ENCODE assay signal across 15 cellular contexts in the genomic region with DNA sequence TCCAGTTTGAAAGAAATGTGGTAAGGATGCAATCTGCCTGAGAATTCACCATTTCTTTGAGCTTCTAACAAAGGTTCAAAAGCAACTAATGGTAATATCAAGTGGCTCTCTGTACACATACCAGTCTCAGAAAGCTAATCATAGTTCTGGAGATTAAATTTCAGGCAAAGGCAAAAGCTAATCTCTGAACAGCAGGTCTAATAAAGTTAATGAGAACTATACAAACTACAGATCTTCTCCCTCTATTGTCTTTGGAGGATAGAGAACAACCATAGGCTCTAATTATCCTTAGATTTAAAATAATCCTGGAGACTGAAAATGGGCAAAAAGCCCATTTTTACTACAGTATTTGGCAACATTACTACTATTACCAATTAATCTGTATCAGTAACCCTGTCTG. TPM values are rescaled to one million over a fixed set of nuclear protein-coding genes. Genes with fewer than 3 reads are reported as not detected.
DNase-seq lines count a peak whose midpoint lies in the region; ATAC-seq and TF ChIP-seq lines count a peak whose summit lies in the region.
"Had no signal": no experiment of that assay in that cellular context is flagged by ENCODE, and none has a peak within 500 bp of the region (broad histone marks: within the 10 kb centered on the region; RNA-seq: fewer than 3 reads in every experiment).

No MANE protein-coding gene starts in this region.

- no peak overlapping the region for H3K27ac Mint-ChIP-seq in stimulated activated naive CD8-positive, alpha-beta T cell treated with anti-CD3 and anti-CD28 coated beads, Interleukin-15, Interleukin-2, amounts not matched to agents 100 ng/mL and 50 ng/mL, for 24 hours
- no peak overlapping the region for H3K27ac Mint-ChIP-seq in stimulated activated naive CD8-positive, alpha-beta T cell treated with anti-CD3 and anti-CD28 coated beads, Interleukin-15, amount 100 ng/mL, for 72 hours
- no peak overlapping the region for H3K27ac Mint-ChIP-seq in nephron progenitor cell

- H3K4me1 Mint-ChIP-seq in stimulated activated naive CD8-positive, alpha-beta T cell treated with anti-CD3 and anti-CD28 coated beads, Interleukin-15, Interleukin-2, amounts not matched to agents 100 ng/mL and 50 ng/mL, for 24 hours (ENCODE audit: low read depth) = peaks cover 53% of the 10 kb centered on the region
- peaks cover 65% of the 10 kb centered on the region for H3K4me1 Mint-ChIP-seq in stimulated activated naive CD8-positive, alpha-beta T cell treated with anti-CD3 and anti-CD28 coated beads, Interleukin-15, amount 100 ng/mL, for 72 hours
- peaks cover 8% of the 10 kb centered on the region for H3K4me1 Mint-ChIP-seq in nephron progenitor cell

- in situ Hi-C loops in transverse colon (cut with MboI; ENCODE audit: low pct_ligation_motif_present in 1 of 4, low pct_unique_long_range_greater_than_20kb in 1 of 4, low sequenced_read_pairs in 3 of 4) = no loop called here

- no peaks in the 10 kb centered on the region for H3K27me3 Mint-ChIP-seq in stimulated activated naive CD8-positive, alpha-beta T cell treated with anti-CD3 and anti-CD28 coated beads, Interleukin-15, Interleukin-2, amounts not matched to agents 100 ng/mL and 50 ng/mL, for 24 hours
- no peaks in the 10 kb centered on the region for H3K27me3 Mint-ChIP-seq in stimulated activated naive CD8-positive, alpha-beta T cell treated with anti-CD3 and anti-CD28 coated beads, Interleukin-15, amount 100 ng/mL, for 72 hours
- H3K27me3 Mint-ChIP-seq in nephron progenitor cell (ENCODE audit: low read depth, poor library complexity) = peaks cover 6% of the 10 kb centered on the region

- ATAC-seq in stimulated activated naive CD8-positive, alpha-beta T cell treated with anti-CD3 and anti-CD28 coated beads, Interleukin-15, amount 100 ng/mL, for 72 hours = no peak
- ATAC-seq in SK-N-SH treated with all-trans-retinoic acid at 6 μM for 48 hours = no peak
- ATAC-seq in gastroesophageal sphincter = no peak
- ATAC-seq in aorta (ENCODE audit: low FRiP score) = no peak

- H3K4me1 ChIP-seq in gastroesophageal sphincter = peaks cover 0 to 66% (median 8%) of the 10 kb centered on the region in 3 donors
- H3K4me1 ChIP-seq in transverse colon = peaks cover 18 to 57% (median 23%) of the 10 kb centered on the region in 4 donors
- peaks cover 2 to 3% of the 10 kb centered on the region in 2 donors for H3K4me1 ChIP-seq in aorta (ENCODE audit: control insufficient read depth in 1 of 2, insufficient read depth in 2 of 2, low read length in 2 of 2)

- H3K9me3 Mint-ChIP-seq in stimulated activated naive CD8-positive, alpha-beta T cell treated with anti-CD3 and anti-CD28 coated beads, Interleukin-15, Interleukin-2, amounts not matched to agents 100 ng/mL and 50 ng/mL, for 24 hours = no peaks in the 10 kb centered on the region
- H3K9me3 Mint-ChIP-seq in stimulated activated naive CD8-positive, alpha-beta T cell treated with anti-CD3 and anti-CD28 coated beads, Interleukin-15, amount 100 ng/mL, for 72 hours = no peaks in the 10 kb centered on the region
- no peaks in the 10 kb centered on the region for H3K9me3 Mint-ChIP-seq in nephron progenitor cell

- intact Hi-C loops in transverse colon (cut with DNase I; ENCODE audit: low total_unique reads) = no loop called here
- intact Hi-C loops in aorta (cut with DNase I) = loop anchor here in 1 of 2 donors (5.0 kb wide), 1 partner anchor 36 kb away; no protein-coding TSS in a partner anchor

- TF ChIP-seq CTCF in gastroesophageal sphincter (IDR thresholded peaks at IDR 0.05) (no peak), transverse colon (IDR thresholded peaks at IDR 0.05) (no peak), nephron progenitor cell (IDR thresholded peaks at IDR 0.05) (no peak)

- H3K4me3 ChIP-seq in gastroesophageal sphincter (no peak overlapping the region), transverse colon (no peak overlapping the region), aorta (ENCODE audit: low read length in 2 of 2) (no peak overlapping the region)
- H3K4me3 ChIP-seq: ovary had no signal

- H3K9me3 ChIP-seq in gastroesophageal sphincter = no peaks in the 10 kb centered on the region
- H3K9me3 ChIP-seq in transverse colon = no peaks in the 10 kb centered on the region
- H3K9me3 ChIP-seq in aorta (ENCODE audit: control insufficient read depth, low read length) = no peaks in the 10 kb centered on the region
- H3K9me3 ChIP-seq: ovary had no signal

- H3K27me3 ChIP-seq in gastroesophageal sphincter (no peaks in the 10 kb centered on the region), transverse colon (no peaks in the 10 kb centered on the region), aorta (ENCODE audit: control insufficient read depth in 1 of 2, insufficient read depth in 2 of 2, low read length in 1 of 2) (no peaks in the 10 kb centered on the region)
- H3K27me3 ChIP-seq: ovary had no signal

- peaks cover 8% of the 10 kb centered on the region for H3K36me3 Mint-ChIP-seq in stimulated activated naive CD8-positive, alpha-beta T cell treated with anti-CD3 and anti-CD28 coated beads, Interleukin-15, Interleukin-2, amounts not matched to agents 100 ng/mL and 50 ng/mL, for 24 hours (ENCODE audit: low read depth)
- H3K36me3 Mint-ChIP-seq in nephron progenitor cell (ENCODE audit: low read depth) = no peaks in the 10 kb centered on the region

- DNase-seq in stimulated activated naive CD8-positive, alpha-beta T cell treated with anti-CD3 and anti-CD28 coated beads, Interleukin-15, amount 100 ng/mL, for 72 hours = no peak
- DNase-seq in transverse colon = no peak
- DNase-seq in aorta = no peak
- no peak for DNase-seq in NCI-H1694 (lab: John Stamatoyannopoulos, UW)
- DNase-seq in nephron progenitor cell = no peak
- DNase-seq: AML-193, DMS79 treated with DMSO at 0.1 percent for 48 hours, HCEC 1CT, mesenchymal stem cell, NCI-H2081, ovary, WERI-Rb-1 had no signal

- no peak for TF ChIP-seq EP300 in gastroesophageal sphincter (IDR thresholded peaks at IDR 0.05)
- no peak for TF ChIP-seq EP300 in transverse colon (IDR thresholded peaks at IDR 0.05; ENCODE audit: low read depth)

- H3K27ac ChIP-seq in gastroesophageal sphincter (peak overlapping the region in 3 of 4 donors; percentile 21 to 48 (median 39)), transverse colon (peak overlapping the region in 3 of 4 donors; percentile 9 to 98 (median 98)), aorta (ENCODE audit: low read depth in 1 of 2, low read length in 2 of 2) (no peak overlapping the region)
- H3K27ac ChIP-seq: ovary, WERI-Rb-1 had no signal

- TF ChIP-seq POLR2A in gastroesophageal sphincter (IDR thresholded peaks at IDR 0.05) (no peak), transverse colon (IDR thresholded peaks at IDR 0.05) (no peak)

- H3K4me3 Mint-ChIP-seq in stimulated activated naive CD8-positive, alpha-beta T cell treated with anti-CD3 and anti-CD28 coated beads, Interleukin-15, Interleukin-2, amounts not matched to agents 100 ng/mL and 50 ng/mL, for 24 hours = peak overlapping the region; percentile 60
- H3K4me3 Mint-ChIP-seq in stimulated activated naive CD8-positive, alpha-beta T cell treated with anti-CD3 and anti-CD28 coated beads, Interleukin-15, amount 100 ng/mL, for 72 hours = peak overlapping the region in 1 of 2 donors; percentile 78
- no peak overlapping the region for H3K4me3 Mint-ChIP-seq in nephron progenitor cell

- no peaks in the 10 kb centered on the region for H3K36me3 ChIP-seq in gastroesophageal sphincter
- H3K36me3 ChIP-seq in transverse colon = no peaks in the 10 kb centered on the region
- H3K36me3 ChIP-seq in aorta (ENCODE audit: control insufficient read depth in 1 of 2, insufficient read depth in 2 of 2, low read length in 1 of 2) = no peaks in the 10 kb centered on the region
- H3K36me3 ChIP-seq: ovary, WERI-Rb-1 had no signal

TF ChIP-seq in SK-N-SH treated with all-trans-retinoic acid at 6 μM for 48 hours, 23 proteins besides CTCF, POLR2A, EP300 and RAD21:
- TF ChIP-seq TCF4 (CRISPR knock-in tag; IDR thresholded peaks at IDR 0.05; ENCODE audit: borderline replicate concordance) (0 out of 2 replicates have a peak, but pooled peaks have one; percentile 35), ISL1 (CRISPR knock-in tag; IDR thresholded peaks at IDR 0.05) (peak; percentile 64), ZC3H10 (CRISPR knock-in tag; IDR thresholded peaks at IDR 0.05) (no peak)

RNA-seq across cellular contexts. Expression of a gene that starts 5.0 kb away (rescaled TPM):
- total RNA-seq in gastroesophageal sphincter (10 to 100 TPM; 10.2 to 39.2 (median 32.9) TPM), transverse colon (10 to 100 TPM in 2 of 4 donors, 1 to 10 TPM in 2; 6.0 to 17.9 (median 11.2) TPM), aorta (10 to 100 TPM; 11.0 to 15.9 TPM)
- 10 to 100 TPM in 1 of 2 donors, 1 to 10 TPM in 1; 4.9 to 10.6 TPM for polyA plus RNA-seq in aorta

Comparison
In these comparisons a context has a peak if more than half of its experiments do, and no peak if none do; other contexts are left out.
1. H3K27ac ChIP-seq: peak in gastroesophageal sphincter (3 of 4) and transverse colon (3 of 4); none in aorta (0 of 2).